ENCODE assay signal across 1 cellular context in the genomic region with DNA sequence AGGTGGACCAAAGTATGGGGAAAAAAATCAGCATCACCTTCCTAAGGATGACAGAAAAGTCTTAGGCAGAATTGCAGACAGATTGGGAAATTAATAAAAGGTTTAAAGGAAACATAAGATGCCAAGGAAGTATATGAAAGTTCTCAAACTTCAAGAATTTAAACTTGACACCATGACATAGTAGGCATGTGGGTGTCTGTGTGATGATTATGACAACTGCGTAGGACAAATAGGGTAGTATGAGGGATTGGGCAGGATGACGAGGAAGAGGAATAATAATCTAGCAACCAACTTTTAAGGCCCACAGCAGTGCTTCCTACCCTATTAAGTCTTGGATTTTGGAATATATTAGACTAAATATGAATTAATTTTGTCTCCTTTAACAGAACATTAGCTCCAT.
TF ChIP-seq lines count a peak whose summit lies in the region.

No MANE protein-coding gene starts in this region.

TF ChIP-seq in HepG2, 621 proteins besides CTCF, POLR2A, EP300 and RAD21:
- no peak for TF ChIP-seq SMARCE1 (IDR thresholded peaks at IDR 0.05; ENCODE audit: borderline replicate concordance)
- TF ChIP-seq UBTF (CRISPR knock-in tag; IDR thresholded peaks at IDR 0.05), result no peak
- TF ChIP-seq PAX8 (CRISPR knock-in tag; IDR thresholded peaks at IDR 0.05; ENCODE audit: borderline replicate concordance), result no peak
- TF ChIP-seq ZSCAN5A (CRISPR knock-in tag; IDR thresholded peaks at IDR 0.05; ENCODE audit: borderline replicate concordance), result no peak
- TF ChIP-seq BRD4 (CRISPR knock-in tag; IDR thresholded peaks at IDR 0.05), result no peak
